Comparison of ENCODE assay signal across 8 cellular contexts in genomic region chr22:37657590-37658132, GRCh38. TPM values are rescaled to one million over a fixed set of nuclear protein-coding genes. Genes with fewer than 3 reads are reported as not detected.
A peak's percentile ranks its signal among the peaks of the same experiment; 100 is the strongest.
DNase-seq lines count a peak whose midpoint lies in the region; ATAC-seq and TF ChIP-seq lines count a peak whose summit lies in the region.

No MANE protein-coding gene starts in this region.

- peak overlapping the region; percentile 8 for H3K27ac ChIP-seq in CD8-positive, alpha-beta T cell (ENCODE audit: low read depth, low read length)

- CTCF ChIA-PET in CD8-positive, alpha-beta T cell (lab: Charles Lee), result interaction anchor here (1.8 to 64.7 kb wide), 3 partner anchors 10 to 32 kb away, joined by 5 to 2176 read pairs (median 323); partner anchors contain the start of genes GGA1, LGALS1, NOL12 and SH3BP1
- CTCF ChIA-PET in MCF 10A (lab: Yijun Ruan, JAX), result interaction anchor here (0.6 to 5.2 kb wide), 7 partner anchors 12 to 204 kb away, joined by 3 to 44 read pairs (median 3); no protein-coding TSS in a partner anchor

- peaks cover 33% of the 10 kb centered on the region for H3K4me1 ChIP-seq in CD8-positive, alpha-beta T cell (ENCODE audit: insufficient read depth, low read length)

- H3K27me3 Mint-ChIP-seq in CD8-positive, alpha-beta T cell (ENCODE audit: low read depth), result no peaks in the 10 kb centered on the region
- no peaks in the 10 kb centered on the region for H3K27me3 Mint-ChIP-seq in MCF 10A (ENCODE audit: insufficient read depth, unreplicated experiment)

- intact Hi-C loops in CD8-positive, alpha-beta T cell (cut with DNase I, micrococcal nuclease), result loop anchor here (1.0 kb wide), 5 partner anchors 14 to 49 kb away; partner anchors contain the start of genes GGA1 (in 2 of the 2) and NOL12 (in 2 of the 2)
- intact Hi-C loops in MCF 10A (cut with micrococcal nuclease), result loop anchor here (1.0 to 2.0 kb wide), 2 partner anchors 14 to 19 kb away; no protein-coding TSS in a partner anchor

- BruUV-seq in MCF 10A (replicated peaks; lab: Mats Ljungman, UMichigan), result TSS peak; percentile 100

- no peak for TF ChIP-seq CTCF in CD8-positive, alpha-beta T cell (IDR thresholded peaks at IDR 0.05)
- no peak for TF ChIP-seq CTCF in MCF 10A (IDR thresholded peaks at IDR 0.05; ENCODE audit: unreplicated experiment)

- peaks cover 10% of the 10 kb centered on the region for H3K36me3 ChIP-seq in CD8-positive, alpha-beta T cell (ENCODE audit: insufficient read depth, low read length)

- peaks cover 28% of the 10 kb centered on the region for H3K36me3 Mint-ChIP-seq in CD8-positive, alpha-beta T cell
- H3K36me3 Mint-ChIP-seq in MCF 10A (ENCODE audit: insufficient read depth, unreplicated experiment), result peaks cover 18% of the 10 kb centered on the region

- peaks cover 37% of the 10 kb centered on the region for H3K4me1 Mint-ChIP-seq in CD8-positive, alpha-beta T cell (ENCODE audit: low read depth)
- peaks cover 22% of the 10 kb centered on the region for H3K4me1 Mint-ChIP-seq in MCF 10A (ENCODE audit: insufficient read depth, unreplicated experiment)

- peak overlapping the region; percentile 95 for H3K27ac Mint-ChIP-seq in CD8-positive, alpha-beta T cell
- H3K27ac Mint-ChIP-seq in MCF 10A (ENCODE audit: low read depth, unreplicated experiment), result peak overlapping the region; percentile 87

- H3K4me3 ChIP-seq in CD8-positive, alpha-beta T cell (ENCODE audit: low read depth, low read length), result peak overlapping the region; percentile 33
- peak overlapping the region; percentile 56 for H3K4me3 ChIP-seq in Jurkat, Clone E6-1 (ENCODE audit: low read length)

- H3K27me3 ChIP-seq in CD8-positive, alpha-beta T cell (ENCODE audit: insufficient read depth, low read length), result no peaks in the 10 kb centered on the region

- no peaks in the 10 kb centered on the region for H3K9me3 ChIP-seq in CD8-positive, alpha-beta T cell (ENCODE audit: low read length)

- POLR2A ChIA-PET in CD8-positive, alpha-beta T cell (lab: Charles Lee), result interaction anchor here (0.6 to 4.5 kb wide), 23 partner anchors 9 to 414 kb away, joined by 3 to 78 read pairs (median 6); partner anchors contain the start of genes GGA1, LGALS1, NOL12 and RAC2
- POLR2A ChIA-PET in MCF 10A (lab: Yijun Ruan, JAX), result interaction anchor here (0.7 to 3.6 kb wide), 31 partner anchors 9 to 239 kb away, joined by 3 to 49 read pairs (median 5); partner anchors contain the start of genes ANKRD54, GCAT, GGA1 and LGALS1

- DNase-seq in CD8-positive, alpha-beta T cell, result no peak
- no peak for DNase-seq in Jurkat, Clone E6-1 (ENCODE audit: low read depth, low spot score)
- DNase-seq in MCF 10A (ENCODE audit: unreplicated experiment) (no peak), midbrain (lab: John Stamatoyannopoulos, UW) (peak; percentile 21), NCI-H1436 (lab: John Stamatoyannopoulos, UW) (no peak), NCI-H187 treated with DMSO at 0.1 percent for 48 hours (lab: John Stamatoyannopoulos, UW) (no peak)
- DNase-seq in stimulated activated naive CD4-positive, alpha-beta T cell (lab: John Stamatoyannopoulos, UW), result no peak

- H3K4me3 Mint-ChIP-seq in CD8-positive, alpha-beta T cell, result peak overlapping the region; percentile 87
- H3K4me3 Mint-ChIP-seq in MCF 10A (ENCODE audit: unreplicated experiment), result peak overlapping the region; percentile 89

- no peaks in the 10 kb centered on the region for H3K9me3 Mint-ChIP-seq in CD8-positive, alpha-beta T cell
- H3K9me3 Mint-ChIP-seq in MCF 10A (ENCODE audit: unreplicated experiment), result no peaks in the 10 kb centered on the region

- ATAC-seq in CD8-positive, alpha-beta T cell, result no peak
- no peak for ATAC-seq in HG02588 (IDR thresholded peaks at IDR 0.05; ENCODE audit: unreplicated experiment)

RNA-seq across cellular contexts. Expression of gene PDXP, which starts 0.9 kb away (rescaled TPM):
- 1 to 10 TPM; 2.4 to 3.2 TPM for total RNA-seq in CD8-positive, alpha-beta T cell
- 71.3 TPM for polyA plus RNA-seq in Jurkat, Clone E6-1 (2012; ENCODE audit: insufficient read depth, insufficient read length)
- total RNA-seq in MCF 10A (2022), result 10.3 and 10.5 TPM in 2 replicates

RNA-seq across cellular contexts. Expression of gene LGALS1, which starts 17.8 kb away (rescaled TPM):
- 10 to 100 TPM; 20.8 to 29.4 TPM for total RNA-seq in CD8-positive, alpha-beta T cell
- polyA plus RNA-seq in Jurkat, Clone E6-1 (2012; ENCODE audit: insufficient read depth, insufficient read length), result 25.5 TPM
- 1,407 and 1,635 TPM in 2 replicates for total RNA-seq in MCF 10A (2022)

RNA-seq across cellular contexts. Expression of gene SH3BP1, which starts 18.2 kb away (rescaled TPM):
- 10 to 100 TPM; 51.5 to 52.9 TPM for total RNA-seq in CD8-positive, alpha-beta T cell
- polyA plus RNA-seq in Jurkat, Clone E6-1 (2012; ENCODE audit: insufficient read depth, insufficient read length), result 17.7 TPM
- total RNA-seq in MCF 10A (2022), result 1.5 and 1.9 TPM in 2 replicates

RNA-seq across cellular contexts. Expression of gene NOL12, which starts 28.5 kb away (rescaled TPM):
- 10 to 100 TPM; 25.1 to 29.1 TPM for total RNA-seq in CD8-positive, alpha-beta T cell
- 53.5 TPM for polyA plus RNA-seq in Jurkat, Clone E6-1 (2012; ENCODE audit: insufficient read depth, insufficient read length)
- total RNA-seq in MCF 10A (2022), result 47.1 and 50.8 TPM in 2 replicates

RNA-seq across cellular contexts. Expression of gene TRIOBP, which starts 39.2 kb away (rescaled TPM):
- 1 to 10 TPM; 7.3 to 7.4 TPM for total RNA-seq in CD8-positive, alpha-beta T cell
- 40.4 TPM for polyA plus RNA-seq in Jurkat, Clone E6-1 (2012; ENCODE audit: insufficient read depth, insufficient read length)
- 42.5 and 45.7 TPM in 2 replicates for total RNA-seq in MCF 10A (2022)

Comparison
In these comparisons a context has a peak if more than half of its experiments do, and no peak if none do; other contexts are left out.
1. RNA of gene LGALS1, which starts 17.8 kb away (total RNA-seq): 1,407 to 1,635 TPM in MCF 10A; 20.8 to 29.4 TPM in CD8-positive, alpha-beta T cell; every median in the first group is over 10 times any median in the second.
2. RNA of gene SH3BP1, which starts 18.2 kb away (total RNA-seq): 51.5 to 52.9 TPM in CD8-positive, alpha-beta T cell; 1.5 to 1.9 TPM in MCF 10A; every median in the first group is over 10 times any median in the second.